ENCODE assay signal across 8 cellular contexts in genomic region chrX:39133971-39134370, GRCh38.
A peak's percentile ranks its signal among the peaks of the same experiment; 100 is the strongest.
DNase-seq lines count a peak whose midpoint lies in the region; ATAC-seq and TF ChIP-seq lines count a peak whose summit lies in the region.

No MANE protein-coding gene starts in this region.

- no peak for TF ChIP-seq CTCF in activated B cell treated with CpG ODN at 0.5 μM for 24 hours (IDR thresholded peaks at IDR 0.05)

- peak; percentile 57 for ATAC-seq in HG02884 (IDR thresholded peaks at IDR 0.05; ENCODE audit: unreplicated experiment)
- peak; percentile 96 for ATAC-seq in activated B cell treated with CpG ODN at 0.5 μM for 24 hours (ENCODE audit: low read depth)

- H3K4me3 Mint-ChIP-seq in activated B cell treated with CpG ODN at 0.5 μM for 24 hours = no peak overlapping the region

- intact Hi-C loops in activated B cell treated with CpG ODN at 0.5 μM for 24 hours (cut with micrococcal nuclease) = loop anchor here (1.0 kb wide), 2 partner anchors 15 to 108 kb away; no protein-coding TSS in a partner anchor

- no peaks in the 10 kb centered on the region for H3K27me3 Mint-ChIP-seq in activated B cell treated with CpG ODN at 0.5 μM for 24 hours

- POLR2A ChIA-PET in activated B cell treated with CpG ODN at 0.5 μM for 24 hours (lab: Charles Lee) (interaction anchor here (3.1 to 3.7 kb wide), 2 partner anchors 11 to 15 kb away, joined by 14 to 21 read pairs; no protein-coding TSS in a partner anchor), HEK293T (lab: Yijun Ruan, JAX) (no interaction called here)

- H3K9me3 Mint-ChIP-seq in activated B cell treated with CpG ODN at 0.5 μM for 24 hours = no peaks in the 10 kb centered on the region

- H3K27ac Mint-ChIP-seq in activated B cell treated with CpG ODN at 0.5 μM for 24 hours = peak overlapping the region; percentile 30

- peaks cover 39% of the 10 kb centered on the region for H3K4me1 Mint-ChIP-seq in activated B cell treated with CpG ODN at 0.5 μM for 24 hours

- DNase-seq in NCI-H2029 (lab: John Stamatoyannopoulos, UW) = peak; percentile 22
- no peak for DNase-seq in NCI-H2029 treated with DMSO at 0.1 percent for 48 hours (lab: John Stamatoyannopoulos, UW)
- DNase-seq in activated B cell treated with CpG ODN at 0.5 μM for 24 hours = peak; percentile 27
- peak; percentile 20 for DNase-seq in pons (ENCODE audit: low spot score)
- DNase-seq in HEK293T (ENCODE audit: extremely low spot score) = no peak
- DNase-seq in AG08396 (ENCODE audit: low spot score) = no peak
- no peak for DNase-seq in SHP77 treated with DMSO at 0.1 percent for 48 hours (lab: John Stamatoyannopoulos, UW)

- no peaks in the 10 kb centered on the region for H3K36me3 Mint-ChIP-seq in activated B cell treated with CpG ODN at 0.5 μM for 24 hours (ENCODE audit: low read depth)

- CTCF ChIA-PET in activated B cell treated with CpG ODN at 0.5 μM for 24 hours (lab: Charles Lee) (interaction anchor here (1.0 to 6.2 kb wide), 9 partner anchors 11 to 379 kb away, joined by 3 to 31 read pairs (median 5); no protein-coding TSS in a partner anchor), HEK293T (lab: Yijun Ruan, JAX) (no interaction called here)

TF ChIP-seq in HEK293T, 16 proteins besides CTCF, POLR2A, EP300 and RAD21:
- TF ChIP-seq NFRKB (IDR thresholded peaks at IDR 0.05) = no peak
- TF ChIP-seq ZNF384 (IDR thresholded peaks at IDR 0.05) = no peak
- TF ChIP-seq HDGF (IDR thresholded peaks at IDR 0.05; ENCODE audit: borderline replicate concordance) = no peak
- no peak for TF ChIP-seq BHLHE40 (IDR thresholded peaks at IDR 0.05; ENCODE audit: borderline replicate concordance)
- TF ChIP-seq L3MBTL2 (conservative IDR thresholded peaks at IDR 0.05) = no peak
- no peak for TF ChIP-seq FOXA1 (IDR thresholded peaks at IDR 0.05)
- TF ChIP-seq CTBP1 (IDR thresholded peaks at IDR 0.05; ENCODE audit: borderline replicate concordance) = no peak
- TF ChIP-seq LEF1 (IDR thresholded peaks at IDR 0.05; ENCODE audit: borderline replicate concordance) = no peak
- TF ChIP-seq, protein P1, sequence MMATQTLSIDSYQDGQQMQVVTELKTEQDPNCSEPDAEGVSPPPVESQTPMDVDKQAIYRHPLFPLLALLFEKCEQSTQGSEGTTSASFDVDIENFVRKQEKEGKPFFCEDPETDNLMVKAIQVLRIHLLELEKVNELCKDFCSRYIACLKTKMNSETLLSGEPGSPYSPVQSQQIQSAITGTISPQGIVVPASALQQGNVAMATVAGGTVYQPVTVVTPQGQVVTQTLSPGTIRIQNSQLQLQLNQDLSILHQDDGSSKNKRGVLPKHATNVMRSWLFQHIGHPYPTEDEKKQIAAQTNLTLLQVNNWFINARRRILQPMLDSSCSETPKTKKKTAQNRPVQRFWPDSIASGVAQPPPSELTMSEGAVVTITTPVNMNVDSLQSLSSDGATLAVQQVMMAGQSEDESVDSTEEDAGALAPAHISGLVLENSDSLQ (IDR thresholded peaks at IDR 0.05) = no peak
- TF ChIP-seq ARNT (IDR thresholded peaks at IDR 0.05) = no peak
- TF ChIP-seq TARDBP (IDR thresholded peaks at IDR 0.05) = no peak
- TF ChIP-seq SP1 (IDR thresholded peaks at IDR 0.05) = no peak
- TF ChIP-seq FOXM1 (IDR thresholded peaks at IDR 0.05; ENCODE audit: borderline replicate concordance) = no peak
- TF ChIP-seq SUZ12 (IDR thresholded peaks at IDR 0.05) = no peak
- TF ChIP-seq ELF4 (IDR thresholded peaks at IDR 0.05) = no peak
- no peak for TF ChIP-seq FOXK2 (IDR thresholded peaks at IDR 0.05)

Comparison
In these comparisons a context has a peak if more than half of its experiments do, and no peak if none do; other contexts are left out.
1. DNase-seq: peak in NCI-H2029 (single experiment), activated B cell treated with CpG ODN at 0.5 μM for 24 hours (single experiment) and pons (single experiment); none in NCI-H2029 treated with DMSO at 0.1 percent for 48 hours (single experiment), HEK293T (single experiment), AG08396 (single experiment) and SHP77 treated with DMSO at 0.1 percent for 48 hours (single experiment).